In genomic region chr1:117655220-117655577, GRCh38 we compare ENCODE assay signal across 15 cellular contexts. TPM values are rescaled to one million over a fixed set of nuclear protein-coding genes. Genes with fewer than 3 reads are reported as not detected.
DNase-seq lines count a peak whose midpoint lies in the region; ATAC-seq, FAIRE-seq and TF ChIP-seq lines count a peak whose summit lies in the region.
"Had no signal": no experiment of that assay in that cellular context is flagged by ENCODE, and none has a peak within 500 bp of the region (broad histone marks: within the 10 kb centered on the region; RNA-seq: fewer than 3 reads in every experiment).

No MANE protein-coding gene starts in this region.

- TF ChIP-seq CTCF in Peyer's patch (IDR thresholded peaks at IDR 0.05) (no peak), Calu3 (IDR thresholded peaks at IDR 0.05; ENCODE audit: unreplicated experiment) (no peak)

- peak overlapping the region; percentile 90 for H3K27ac Mint-ChIP-seq in activated CD4-positive, alpha-beta T cell treated with anti-CD3 and anti-CD28 coated beads, Interleukin-2, amount 10 ng/mL, durations not matched to agents 7 days and 5 days
- peak overlapping the region; percentile 96 for H3K27ac Mint-ChIP-seq in central memory CD8-positive, alpha-beta T cell (ENCODE audit: low read depth)
- H3K27ac Mint-ChIP-seq in Calu3 (ENCODE audit: unreplicated experiment) = no peak overlapping the region
- H3K27ac Mint-ChIP-seq: brain had no signal

- H3K27me3 ChIP-seq in Peyer's patch (no peaks in the 10 kb centered on the region), small intestine (ENCODE audit: control insufficient read depth in 2 of 2, insufficient read depth in 2 of 2, low read length in 2 of 2) (no peaks in the 10 kb centered on the region)
- H3K27me3 ChIP-seq: testis had no signal

- peaks cover 2% of the 10 kb centered on the region for H3K36me3 Mint-ChIP-seq in activated CD4-positive, alpha-beta T cell treated with anti-CD3 and anti-CD28 coated beads, Interleukin-2, amount 10 ng/mL, durations not matched to agents 7 days and 5 days (ENCODE audit: low read depth)
- peaks cover 23% of the 10 kb centered on the region for H3K36me3 Mint-ChIP-seq in central memory CD8-positive, alpha-beta T cell (ENCODE audit: insufficient read depth)
- peaks cover 4% of the 10 kb centered on the region for H3K36me3 Mint-ChIP-seq in Calu3 (ENCODE audit: insufficient read depth, unreplicated experiment)
- H3K36me3 Mint-ChIP-seq: brain had no signal

- no peak for TF ChIP-seq POLR2A in Peyer's patch (IDR thresholded peaks at IDR 0.05)

- CTCF ChIA-PET in activated CD4-positive, alpha-beta T cell treated with anti-CD3 and anti-CD28 coated beads, Interleukin-2, amount 10 ng/mL, durations not matched to agents 7 days and 5 days (lab: Charles Lee) = interaction anchor here (0.9 to 2.7 kb wide), 9 partner anchors 10 to 121 kb away, joined by 3 to 13 read pairs (median 4); no protein-coding TSS in a partner anchor
- CTCF ChIA-PET in Calu3 (lab: Charles Lee) = no interaction called here

- H3K4me1 Mint-ChIP-seq in activated CD4-positive, alpha-beta T cell treated with anti-CD3 and anti-CD28 coated beads, Interleukin-2, amount 10 ng/mL, durations not matched to agents 7 days and 5 days = peaks cover 84% of the 10 kb centered on the region
- H3K4me1 Mint-ChIP-seq in central memory CD8-positive, alpha-beta T cell = peaks cover 96% of the 10 kb centered on the region
- H3K4me1 Mint-ChIP-seq in Calu3 (ENCODE audit: low read depth, unreplicated experiment) = peaks cover 21% of the 10 kb centered on the region

- FAIRE-seq in small intestine (lab: Jason Lieb, UNC) (no peak), frontal cortex (lab: Jason Lieb, UNC) (no peak)

- POLR2A ChIA-PET in activated CD4-positive, alpha-beta T cell treated with anti-CD3 and anti-CD28 coated beads, Interleukin-2, amount 10 ng/mL, durations not matched to agents 7 days and 5 days (lab: Charles Lee) = no interaction called here

- H3K27ac ChIP-seq in Peyer's patch = peak overlapping the region in 3 of 4 donors; percentile 1 to 78 (median 44)
- H3K27ac ChIP-seq in small intestine (ENCODE audit: low read depth in 1 of 2, low read length in 1 of 2) = peak overlapping the region in 1 of 2 donors; percentile 84
- H3K27ac ChIP-seq: testis had no signal

- H3K4me3 ChIP-seq in Peyer's patch (no peak overlapping the region), small intestine (ENCODE audit: low read depth in 1 of 2, low read length in 2 of 2) (no peak overlapping the region)
- H3K4me3 ChIP-seq: testis had no signal

- no peaks in the 10 kb centered on the region for H3K9me3 Mint-ChIP-seq in activated CD4-positive, alpha-beta T cell treated with anti-CD3 and anti-CD28 coated beads, Interleukin-2, amount 10 ng/mL, durations not matched to agents 7 days and 5 days
- H3K9me3 Mint-ChIP-seq in central memory CD8-positive, alpha-beta T cell = no peaks in the 10 kb centered on the region
- no peaks in the 10 kb centered on the region for H3K9me3 Mint-ChIP-seq in Calu3 (ENCODE audit: low read depth, unreplicated experiment)
- H3K9me3 Mint-ChIP-seq: brain had no signal

- no TSS peak for BruUV-seq in Calu3 (replicated peaks; lab: Mats Ljungman, UMichigan)

- DNase-seq in activated CD4-positive, alpha-beta T cell treated with anti-CD3 and anti-CD28 coated beads, Interleukin-2, amount 10 ng/mL, durations not matched to agents 7 days and 5 days = no peak
- DNase-seq in activated CD4-positive, alpha-beta T cell treated with anti-CD3 and anti-CD28 coated beads, Interleukin-2, amount 50 U/mL, for 1 hour = no peak
- peak in 1 of 3 donors; percentile 45 for DNase-seq in Peyer's patch
- no peak for DNase-seq in central memory CD8-positive, alpha-beta T cell (ENCODE audit: low spot score in 2 of 2)
- DNase-seq in small intestine = peak; percentile 13
- no peak for DNase-seq in frontal cortex (ENCODE audit: low spot score in 2 of 2)
- no peak for DNase-seq in Calu3
- DNase-seq: activated CD4-positive, alpha-beta T cell treated with anti-CD3 and anti-CD28 coated beads, Interleukin-2, amount 50 U/mL, for 4 hours; H7; NCI-H1092 treated with DMSO at 0.1 percent for 48 hours; nucleus accumbens; stimulated activated CD4-positive, alpha-beta T cell treated with anti-CD3 and anti-CD28 coated beads, Interleukin-4, amount 100 ng/mL, for 1 hour; testis had no signal

- H3K27me3 Mint-ChIP-seq in activated CD4-positive, alpha-beta T cell treated with anti-CD3 and anti-CD28 coated beads, Interleukin-2, amount 10 ng/mL, durations not matched to agents 7 days and 5 days = peaks cover 13% of the 10 kb centered on the region
- no peaks in the 10 kb centered on the region for H3K27me3 Mint-ChIP-seq in central memory CD8-positive, alpha-beta T cell
- peaks cover 36% of the 10 kb centered on the region for H3K27me3 Mint-ChIP-seq in Calu3 (ENCODE audit: unreplicated experiment)

- intact Hi-C loops in Calu3 (cut with micrococcal nuclease; ENCODE audit: unreplicated experiment) = no loop called here

- H3K4me1 ChIP-seq in Peyer's patch = peaks cover 0 to 44% (median 28%) of the 10 kb centered on the region in 4 donors
- H3K4me1 ChIP-seq in small intestine (ENCODE audit: control insufficient read depth in 2 of 2, insufficient read depth in 1 of 2, low read depth in 1 of 2, low read length in 1 of 2) = peaks cover 2 to 3% of the 10 kb centered on the region in 2 donors
- H3K4me1 ChIP-seq: testis had no signal

- H3K9me3 ChIP-seq in Peyer's patch (no peaks in the 10 kb centered on the region), small intestine (ENCODE audit: control insufficient read depth, low read depth) (no peaks in the 10 kb centered on the region)
- H3K9me3 ChIP-seq: testis had no signal

- H3K4me3 Mint-ChIP-seq in activated CD4-positive, alpha-beta T cell treated with anti-CD3 and anti-CD28 coated beads, Interleukin-2, amount 10 ng/mL, durations not matched to agents 7 days and 5 days = peak overlapping the region; percentile 16
- H3K4me3 Mint-ChIP-seq in central memory CD8-positive, alpha-beta T cell = peak overlapping the region; percentile 78
- H3K4me3 Mint-ChIP-seq in Calu3 (ENCODE audit: low read depth, unreplicated experiment) = no peak overlapping the region
- H3K4me3 Mint-ChIP-seq: brain had no signal

- H3K36me3 ChIP-seq in Peyer's patch (no peaks in the 10 kb centered on the region), small intestine (ENCODE audit: control insufficient read depth in 2 of 2, insufficient read depth in 2 of 2, low read length in 2 of 2) (no peaks in the 10 kb centered on the region)

- ATAC-seq in central memory CD8-positive, alpha-beta T cell (replicated peaks; ENCODE audit: extremely low read depth, poor library complexity, severe bottlenecking) = no peak
- no peak for ATAC-seq in GM19452 (IDR thresholded peaks at IDR 0.05; ENCODE audit: unreplicated experiment)

- 56 to 78% (median 68%) methylated on average over 12 of the region's 12 CpGs for WGBS in small intestine, 3 donors

RNA-seq across cellular contexts. Expression of gene TENT5C, which starts 49.4 kb away (rescaled TPM):
- total RNA-seq in activated CD4-positive, alpha-beta T cell treated with anti-CD3 and anti-CD28 coated beads, Interleukin-2, amount 10 ng/mL, durations not matched to agents 7 days and 5 days = 10 to 100 TPM; 13.3 to 13.7 TPM
- total RNA-seq in Peyer's patch (10 to 100 TPM in 3 of 4 donors, 1 to 10 TPM in 1; 6.4 to 20.6 (median 12.8) TPM), frontal cortex (4.9 TPM), Calu3 (2022) (0.28 and 0.44 TPM in 2 replicates)
- 1 to 10 TPM; 2.2 to 4.6 (median 3.1) TPM for polyA plus RNA-seq in small intestine
